Comparison of ENCODE assay signal across 7 cellular contexts in genomic region chr11:706439-706956, GRCh38. TPM values are rescaled to one million over a fixed set of nuclear protein-coding genes. Genes with fewer than 3 reads are reported as not detected.
DNase-seq lines count a peak whose midpoint lies in the region; ATAC-seq and TF ChIP-seq lines count a peak whose summit lies in the region.

No MANE protein-coding gene starts in this region.

- ATAC-seq in left lung (peak; percentile 2), GM19467 (IDR thresholded peaks at IDR 0.05; ENCODE audit: unreplicated experiment) (no peak), GM21423 (IDR thresholded peaks at IDR 0.05; ENCODE audit: unreplicated experiment) (no peak)

- 16% methylated on average over 22 of the region's 22 CpGs for WGBS in thymus

- no peak for TF ChIP-seq POLR2A in breast epithelium (IDR thresholded peaks at IDR 0.05)

- H3K36me3 ChIP-seq in breast epithelium (no peaks in the 10 kb centered on the region), left lung (peaks cover 0 to 31% of the 10 kb centered on the region in 2 donors), thymus (ENCODE audit: control insufficient read depth, insufficient read depth) (peaks cover 33% of the 10 kb centered on the region)

- H3K27ac ChIP-seq in breast epithelium (peak overlapping the region; percentile 93 to 96), left lung (peak overlapping the region; percentile 26 to 72), thymus (ENCODE audit: low read depth) (no peak overlapping the region)

- intact Hi-C loops in breast epithelium (cut with DNase I; ENCODE audit: low total_unique reads): no loop called here
- intact Hi-C loops in left lung (cut with DNase I): no loop called here

- H3K4me1 ChIP-seq in breast epithelium: peaks cover 5 to 24% of the 10 kb centered on the region in 2 donors
- peaks cover 14 to 65% of the 10 kb centered on the region in 2 donors for H3K4me1 ChIP-seq in left lung
- H3K4me1 ChIP-seq in thymus (ENCODE audit: control insufficient read depth, insufficient read depth, low read length): no peaks in the 10 kb centered on the region

- H3K27me3 ChIP-seq in breast epithelium: no peaks in the 10 kb centered on the region
- H3K27me3 ChIP-seq in left lung: peaks cover 0 to 58% of the 10 kb centered on the region in 2 donors
- peaks cover 41% of the 10 kb centered on the region for H3K27me3 ChIP-seq in thymus (ENCODE audit: control insufficient read depth, insufficient read depth)

- DNase-seq in HFF-Myc (ENCODE audit: extremely low read depth, low read depth): no peak
- no peak for DNase-seq in breast epithelium (ENCODE audit: low spot score in 2 of 2)
- DNase-seq in left lung: no peak
- no peak for DNase-seq in GM13976 (ENCODE audit: low spot score)

- H3K4me3 ChIP-seq in HFF-Myc (replicated peaks; ENCODE audit: low read depth, low read length): peak overlapping the region; percentile 56
- H3K4me3 ChIP-seq in breast epithelium: peak overlapping the region; percentile 51 to 95 (median 72)
- H3K4me3 ChIP-seq in left lung: peak overlapping the region; percentile 40 to 50
- H3K4me3 ChIP-seq in thymus (ENCODE audit: low read length): peak overlapping the region; percentile 38

- H3K9me3 ChIP-seq in breast epithelium: no peaks in the 10 kb centered on the region
- no peaks in the 10 kb centered on the region for H3K9me3 ChIP-seq in left lung
- H3K9me3 ChIP-seq in thymus (ENCODE audit: control insufficient read depth): no peaks in the 10 kb centered on the region

- TF ChIP-seq CTCF in HFF-Myc (IDR thresholded peaks at IDR 0.05; ENCODE audit: low read depth, low read length, missing control alignments) (no peak), breast epithelium (IDR thresholded peaks at IDR 0.05) (no peak), left lung (IDR thresholded peaks at IDR 0.05) (no peak), GM13976 (IDR thresholded peaks at IDR 0.05; ENCODE audit: borderline replicate concordance, control extremely low read depth, extremely low read depth, insufficient read depth, missing control alignments) (no peak)

- in situ Hi-C loops in GM13976 (cut with MboI; ENCODE audit: low sequenced_read_pairs, unreplicated experiment): no loop called here

RNA-seq across cellular contexts. Expression of gene EPS8L2, which starts 0.5 kb away (rescaled TPM):
- total RNA-seq in breast epithelium: 100 to 1,000 TPM in 2 of 3 donors, 1 to 10 TPM in 1; 6.1 to 151 (median 115) TPM
- 100 to 1,000 TPM; 114 to 190 TPM for total RNA-seq in left lung
- polyA plus RNA-seq in thymus: 28.8 TPM

RNA-seq across cellular contexts. Expression of gene TMEM80, which starts 10.9 kb away (rescaled TPM):
- total RNA-seq in breast epithelium (10 to 100 TPM; 25.9 to 51.8 (median 29.1) TPM), left lung (10 to 100 TPM; 23.6 to 25.2 TPM)
- polyA plus RNA-seq in thymus: 31.1 TPM

RNA-seq across cellular contexts. Expression of gene DEAF1, which starts 11.5 kb away (rescaled TPM):
- total RNA-seq in breast epithelium: 10 to 100 TPM; 25.3 to 42.6 (median 39.8) TPM
- 10 to 100 TPM; 28.3 to 28.6 TPM for total RNA-seq in left lung
- 27.2 TPM for polyA plus RNA-seq in thymus

RNA-seq across cellular contexts. Expression of gene TALDO1, which starts 40.8 kb away (rescaled TPM):
- total RNA-seq in breast epithelium: 100 to 1,000 TPM; 137 to 239 (median 141) TPM
- 100 to 1,000 TPM; 206 to 322 TPM for total RNA-seq in left lung
- 115 TPM for polyA plus RNA-seq in thymus
